Comparison of ENCODE assay signal across 19 cellular contexts in genomic region chr7:71740196-71740560, GRCh38.
"Had no signal": no experiment of that assay in that cellular context is flagged by ENCODE, and none has a peak within 500 bp of the region (broad histone marks: within the 10 kb centered on the region; RNA-seq: fewer than 3 reads in every experiment).

No MANE protein-coding gene starts in this region.

- H3K36me3 ChIP-seq: MG63, SJSA1 had no signal

- DNase-seq: KBM-7, MG63, NCI-H1092, NCI-H1436, NCI-H187, NCI-H2029, NCI-H2081 treated with DMSO at 0.1 percent for 48 hours, NCI-H2171, NCI-H226, NCI-H446, NCI-H510A, NCI-H524 treated with DMSO at 0.1 percent for 48 hours, NCI-H69, NCI-H774, Right ventricle myocardium superior, RPMI8226, SIG-M5 had no signal

- H3K9me3 ChIP-seq: MG63, SJSA1 had no signal

- H3K27me3 ChIP-seq: MG63, SJSA1 had no signal

- H3K4me3 ChIP-seq: MG63, SJSA1, SK-N-MC had no signal

- H3K4me1 ChIP-seq: SJSA1 had no signal

- H3K27ac ChIP-seq: SJSA1 had no signal
